ENCODE assay signal across 8 cellular contexts in the genomic region with DNA sequence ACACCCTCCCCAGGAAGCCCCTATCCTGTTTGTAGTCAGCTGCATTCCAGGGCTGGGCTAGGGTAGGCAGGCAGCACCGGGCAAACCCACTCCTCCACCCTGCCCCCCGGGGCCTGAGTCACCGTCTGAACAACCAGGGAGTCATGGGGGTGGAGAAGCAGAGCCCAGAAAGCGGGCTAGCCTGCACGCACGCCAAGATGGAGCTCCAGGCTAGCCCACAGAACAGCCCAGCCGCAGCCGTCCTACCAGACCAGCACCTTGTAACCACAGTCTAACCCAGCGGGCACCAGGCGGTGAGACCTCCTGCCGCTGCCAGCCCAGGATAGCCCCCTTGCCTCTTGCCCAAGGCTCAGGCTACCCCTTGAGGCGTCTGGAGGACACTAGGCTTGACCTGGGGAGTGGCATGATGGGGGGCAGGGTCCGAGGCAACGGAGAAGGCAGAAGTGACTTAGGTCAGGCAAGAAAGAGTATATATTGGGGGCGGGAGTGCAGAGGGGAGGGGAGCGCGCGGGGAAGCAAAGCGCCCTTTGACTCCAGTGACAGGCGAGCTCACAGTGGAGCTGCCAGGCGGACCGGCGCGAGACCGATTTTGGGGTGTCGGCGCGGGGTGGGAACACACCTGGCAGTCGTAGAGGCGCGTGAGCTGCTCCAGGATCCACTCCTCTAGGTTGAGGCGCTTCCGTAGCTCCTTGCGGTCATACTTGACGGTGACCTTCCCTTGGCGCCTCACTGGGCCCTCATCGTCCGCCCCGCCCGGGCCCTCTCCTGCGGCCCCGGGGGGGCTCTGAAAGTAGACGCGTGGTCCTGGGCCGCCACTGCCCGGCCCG. TPM values are rescaled to one million over a fixed set of nuclear protein-coding genes. Genes with fewer than 3 reads are reported as not detected.
DNase-seq lines count a peak whose midpoint lies in the region; ATAC-seq and TF ChIP-seq lines count a peak whose summit lies in the region.

No MANE protein-coding gene starts in this region.

- H4K20me1 ChIP-seq in PC-3 (ENCODE audit: low read length) = peaks cover 8% of the 10 kb centered on the region; the same call in 1 of the 2 replicates

- H3K4me3 ChIP-seq in PC-3 (ENCODE audit: low read length) (peak overlapping the region; percentile 80), foreskin fibroblast (ENCODE audit: low read depth in 1 of 2, low read length in 2 of 2) (peak overlapping the region; percentile 61 to 95), urinary bladder (ENCODE audit: low read depth, low read length) (peak overlapping the region; percentile 56)

- peak overlapping the region; percentile 93 for H3K9ac ChIP-seq in PC-3 (ENCODE audit: low read length)

- peak overlapping the region; percentile 94 for H3K4me2 ChIP-seq in PC-3 (ENCODE audit: low read length)

- H3K27ac Mint-ChIP-seq in osteocyte (ENCODE audit: unreplicated experiment) = peak overlapping the region; percentile 93

- H3K9me3 Mint-ChIP-seq in osteocyte (ENCODE audit: unreplicated experiment) = no peaks in the 10 kb centered on the region

- POLR2A ChIA-PET in PC-3 (lab: Charles Lee; ENCODE audit: unreplicated experiment) = interaction anchor here (0.6 to 2.6 kb wide), 7 partner anchors 8 to 1581 kb away, joined by 3 to 18 read pairs (median 5); partner anchors contain the start of genes NUDT22 and STIP1

- intact Hi-C loops in PC-3 (cut with micrococcal nuclease) = loop anchor here (2.0 kb wide), 2 partner anchors 25 to 55 kb away; partner anchors contain the start of gene CATSPERZ

- no peak overlapping the region for H2AFZ ChIP-seq in PC-3 (ENCODE audit: low read length)

- no peaks in the 10 kb centered on the region for H3K27me3 Mint-ChIP-seq in osteocyte (ENCODE audit: unreplicated experiment)

- H3K36me3 ChIP-seq in PC-3 (ENCODE audit: low read depth, low read length) (peaks cover 14% of the 10 kb centered on the region; the same call in 1 of the 2 replicates), urinary bladder (ENCODE audit: insufficient read depth) (no peaks in the 10 kb centered on the region)

- TF ChIP-seq CTCF in PC-3 (conservative IDR thresholded peaks at IDR 0.05; ENCODE audit: low read depth, low read length) = no peak
- no peak for TF ChIP-seq CTCF in foreskin fibroblast (IDR thresholded peaks at IDR 0.05; ENCODE audit: low read depth, low read length)
- TF ChIP-seq CTCF in osteocyte (IDR thresholded peaks at IDR 0.05) = no peak

- CTCF ChIA-PET in PC-3 (lab: Charles Lee) = interaction anchor here (0.7 to 1.3 kb wide), 4 partner anchors 8 to 72 kb away, joined by 3 read pairs; partner anchors contain the start of gene PRDX5

- H3K79me2 ChIP-seq in PC-3 (ENCODE audit: low read length) = peaks cover 48% of the 10 kb centered on the region

- ATAC-seq in PC-3 (peak; percentile 36), HG03342 (IDR thresholded peaks at IDR 0.05; ENCODE audit: unreplicated experiment) (no peak)

- H3K4me3 Mint-ChIP-seq in osteocyte (ENCODE audit: unreplicated experiment) = peak overlapping the region; percentile 90

- peak; percentile 81 for DNase-seq in NK-92 treated with Interleukin-12 subunit alpha and Interleukin-12 subunit beta, amount 100 ng/mL, for 24 hours (lab: John Stamatoyannopoulos, UW)
- DNase-seq in NK-92 (lab: John Stamatoyannopoulos, UW; ENCODE audit: unreplicated experiment) (no peak), PC-3 (peak; percentile 99), foreskin fibroblast (peak; percentile 94 to 97), osteocyte (ENCODE audit: extremely low spot score, unreplicated experiment) (peak; percentile 95)
- peak; percentile 72 for DNase-seq in activated T-helper 9 cell treated with anti-CD3 and anti-CD28 coated beads, Interleukin-2, amount 50 U/mL, for 16 hours (ENCODE audit: low read depth)

- WGBS in urinary bladder = under 1% methylated on average over 47 of the region's 47 CpGs

- BruUV-seq in PC-3 (replicated peaks; lab: Mats Ljungman, UMichigan) = TSS peak; percentile 47

- H3K4me1 ChIP-seq in PC-3 (ENCODE audit: insufficient read depth, low read length) = peaks cover 49% of the 10 kb centered on the region
- no peaks in the 10 kb centered on the region for H3K4me1 ChIP-seq in urinary bladder (ENCODE audit: insufficient read depth)

- peaks cover 35% of the 10 kb centered on the region for H3K4me1 Mint-ChIP-seq in osteocyte (ENCODE audit: unreplicated experiment)

- H3K27ac ChIP-seq in PC-3 (ENCODE audit: low read length) (peak overlapping the region; percentile 94), urinary bladder (ENCODE audit: low read depth) (peak overlapping the region; percentile 62)

- no peaks in the 10 kb centered on the region for H3K27me3 ChIP-seq in PC-3 (ENCODE audit: low read length)

- no peaks in the 10 kb centered on the region for H3K9me3 ChIP-seq in PC-3 (ENCODE audit: low read length)

- H3F3A ChIP-seq in PC-3 (ENCODE audit: low read length, unreplicated experiment) = no peaks in the 10 kb centered on the region

- peaks cover 12% of the 10 kb centered on the region for H3K36me3 Mint-ChIP-seq in osteocyte (ENCODE audit: unreplicated experiment)

- H3K9me2 ChIP-seq in PC-3 (replicated peaks; ENCODE audit: low read length) = no peaks in the 10 kb centered on the region

RNA-seq across cellular contexts. Expression of gene PPP1R14B, which starts 0.7 kb away (rescaled TPM):
- total RNA-seq in PC-3 (2014; rRNA removed) (1,496 and 2,060 TPM in 2 replicates), osteocyte (270 and 286 TPM in 2 replicates), urinary bladder (31.6 TPM)
- polyA plus RNA-seq in urinary bladder = 62.8 TPM

RNA-seq across cellular contexts. Expression of gene FKBP2, which starts 5.1 kb away (rescaled TPM):
- total RNA-seq in PC-3 (2014; rRNA removed) (215 and 248 TPM in 2 replicates), osteocyte (52.9 and 54.7 TPM in 2 replicates), urinary bladder (29.2 TPM)
- 167 TPM for polyA plus RNA-seq in urinary bladder

RNA-seq across cellular contexts. Expression of gene PLCB3, which starts 5.3 kb away (rescaled TPM):
- 69.0 and 88.3 TPM in 2 replicates for total RNA-seq in PC-3 (2014; rRNA removed)
- total RNA-seq in osteocyte = 30.2 and 32.0 TPM in 2 replicates
- 14.8 TPM for total RNA-seq in urinary bladder
- polyA plus RNA-seq in urinary bladder = 18.2 TPM

RNA-seq across cellular contexts. Expression of gene VEGFB, which starts 11.6 kb away (rescaled TPM):
- total RNA-seq in PC-3 (2014; rRNA removed) (27.9 and 39.4 TPM in 2 replicates), osteocyte (205 and 217 TPM in 2 replicates), urinary bladder (18.9 TPM)
- 123 TPM for polyA plus RNA-seq in urinary bladder

RNA-seq across cellular contexts. Expression of gene DNAJC4, which starts 15.7 kb away (rescaled TPM):
- total RNA-seq in PC-3 (2014; rRNA removed) (20.4 and 25.4 TPM in 2 replicates), osteocyte (46.5 and 49.9 TPM in 2 replicates), urinary bladder (10.7 TPM)
- 57.6 TPM for polyA plus RNA-seq in urinary bladder
